In the genomic region with DNA sequence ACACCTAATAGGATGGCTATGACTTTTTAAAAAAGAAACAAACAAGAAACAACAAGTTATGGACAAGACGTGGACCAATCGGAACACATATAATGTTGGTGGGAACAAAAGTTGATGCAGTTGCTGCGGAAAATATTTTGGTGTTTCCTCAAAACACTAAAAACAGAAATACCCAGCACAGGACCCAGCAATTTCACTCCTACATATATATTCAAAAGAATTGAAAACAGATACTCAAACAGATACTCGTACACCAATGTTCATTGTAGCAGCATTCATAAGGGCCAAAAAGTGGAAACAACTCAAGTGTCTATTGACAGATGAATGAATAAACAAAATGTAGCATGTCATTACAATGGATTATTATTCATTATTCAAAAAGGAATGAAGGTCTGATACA, we compare ENCODE assay signal across 20 cellular contexts. TPM values are rescaled to one million over a fixed set of nuclear protein-coding genes. Genes with fewer than 3 reads are reported as not detected.
DNase-seq lines count a peak whose midpoint lies in the region; ATAC-seq, FAIRE-seq and TF ChIP-seq lines count a peak whose summit lies in the region.
"Had no signal": no experiment of that assay in that cellular context is flagged by ENCODE, and none has a peak within 500 bp of the region (broad histone marks: within the 10 kb centered on the region; RNA-seq: fewer than 3 reads in every experiment).

No MANE protein-coding gene starts in this region.

- H3K9ac ChIP-seq in neuronal stem cell (ENCODE audit: low read depth, low read length, poor library complexity) = no peak overlapping the region
- H3K9ac ChIP-seq: GM23248 had no signal

- no peak for TF ChIP-seq CTCF in D721Med (IDR thresholded peaks at IDR 0.05; ENCODE audit: insufficient read depth, missing control alignments)

- H3K36me3 ChIP-seq in neuronal stem cell (replicated peaks in 1 of 2; ENCODE audit: control insufficient read depth in 2 of 2, insufficient read depth in 2 of 2, low read length in 2 of 2) = no peaks in the 10 kb centered on the region
- H3K36me3 ChIP-seq in small intestine (ENCODE audit: control insufficient read depth in 2 of 2, insufficient read depth in 2 of 2, low read length in 2 of 2) = no peaks in the 10 kb centered on the region
- H3K36me3 ChIP-seq: suprapubic skin had no signal

- H3K27ac ChIP-seq in neuronal stem cell (replicated peaks; ENCODE audit: low read length) (no peak overlapping the region), small intestine (ENCODE audit: low read depth in 1 of 2, low read length in 1 of 2) (no peak overlapping the region)
- H3K27ac ChIP-seq: GM23248, HL-60, suprapubic skin had no signal

- H2BK15ac ChIP-seq in neuronal stem cell (ENCODE audit: low read length) = no peak overlapping the region

- H3K4ac ChIP-seq in neuronal stem cell (ENCODE audit: low read length) = no peak overlapping the region

- WGBS in neuronal stem cell (ENCODE audit: extremely low coverage in 2 of 2, insufficient read length in 2 of 2, insufficient replicate concordance in 1 of 2), 2 donors = no CpG with 5 or more reads among the region's 4 CpGs
- WGBS in small intestine, 3 donors = 85 to 94% (median 85%) methylated on average over 4 of the region's 4 CpGs

- no peaks in the 10 kb centered on the region for H3K27me3 ChIP-seq in neuronal stem cell (ENCODE audit: control insufficient read depth in 3 of 3, insufficient read depth in 3 of 3, low read depth in 1 of 3, low read length in 3 of 3)
- no peaks in the 10 kb centered on the region for H3K27me3 ChIP-seq in small intestine (ENCODE audit: control insufficient read depth in 2 of 2, insufficient read depth in 2 of 2, low read length in 2 of 2)
- H3K27me3 ChIP-seq: suprapubic skin had no signal

- no peaks in the 10 kb centered on the region for H3K79me1 ChIP-seq in neuronal stem cell (ENCODE audit: low read depth, low read length)

- no peak overlapping the region for H4K91ac ChIP-seq in neuronal stem cell (ENCODE audit: low read depth, low read length, poor library complexity)

- no peaks in the 10 kb centered on the region for H3K9me3 ChIP-seq in neuronal stem cell (replicated peaks in 1 of 2; ENCODE audit: control insufficient read depth in 2 of 2, insufficient read depth in 1 of 2, low read depth in 1 of 2, low read length in 2 of 2)
- H3K9me3 ChIP-seq in small intestine (ENCODE audit: control insufficient read depth, low read depth) = no peaks in the 10 kb centered on the region
- H3K9me3 ChIP-seq: suprapubic skin had no signal

- H2BK5ac ChIP-seq in neuronal stem cell (ENCODE audit: low read length) = no peak overlapping the region

- H3K14ac ChIP-seq in neuronal stem cell (ENCODE audit: low read length) = no peak overlapping the region

- ATAC-seq in GM18870 (IDR thresholded peaks at IDR 0.05; ENCODE audit: unreplicated experiment) (peak; percentile 76), GM21717 (IDR thresholded peaks at IDR 0.05; ENCODE audit: unreplicated experiment) (peak; percentile 64), HG03280 (IDR thresholded peaks at IDR 0.05; ENCODE audit: unreplicated experiment) (peak; percentile 76), HG03196 (IDR thresholded peaks at IDR 0.05; ENCODE audit: unreplicated experiment) (no peak)
- ATAC-seq: CD8-positive, alpha-beta T cell; natural killer cell had no signal

- no peak overlapping the region for H3K4me3 ChIP-seq in neuronal stem cell (ENCODE audit: low read length in 2 of 2)
- H3K4me3 ChIP-seq in small intestine (ENCODE audit: low read depth in 1 of 2, low read length in 2 of 2) = no peak overlapping the region
- H3K4me3 ChIP-seq: GM23248, suprapubic skin had no signal

- H2BK12ac ChIP-seq in neuronal stem cell (ENCODE audit: low read length) = no peak overlapping the region

- H3K18ac ChIP-seq in neuronal stem cell (ENCODE audit: low read length) = no peak overlapping the region

- DNase-seq in D721Med (ENCODE audit: insufficient read length, low spot score) = no peak
- no peak for DNase-seq in neuronal stem cell (ENCODE audit: low spot score)
- no peak for DNase-seq in D341Med (ENCODE audit: low spot score)
- DNase-seq in small intestine = no peak
- DNase-seq: activated naive CD4-positive, alpha-beta T cell treated with Interleukin-2 at 50 U/mL for 16 hours; CD8-positive, alpha-beta T cell; GM23248; natural killer cell; NCI-H187 treated with DMSO at 0.1 percent for 48 hours; SHP77; stimulated activated CD4-positive, alpha-beta T cell treated with anti-CD3 and anti-CD28 coated beads, Interleukin-4, amount 100 ng/mL, for 1 hour had no signal

- FAIRE-seq in D721Med (lab: Jason Lieb, UNC) (peak; percentile 44), small intestine (lab: Jason Lieb, UNC) (no peak)
- FAIRE-seq: astrocyte, keratinocyte had no signal

- H3K23ac ChIP-seq in neuronal stem cell (ENCODE audit: low read depth, low read length, poor library complexity) = no peak overlapping the region

- H2AFZ ChIP-seq in neuronal stem cell (ENCODE audit: low read length) = no peak overlapping the region
- H2AFZ ChIP-seq: GM23248 had no signal

- H3K4me2 ChIP-seq in neuronal stem cell (ENCODE audit: insufficient read depth, low read length, poor library complexity, severe bottlenecking) = no peak overlapping the region

- H2BK120ac ChIP-seq in neuronal stem cell (ENCODE audit: low read depth, low read length) = no peak overlapping the region

- H2AK5ac ChIP-seq in neuronal stem cell (ENCODE audit: low read depth, low read length) = no peak overlapping the region

- no peaks in the 10 kb centered on the region for H3K4me1 ChIP-seq in neuronal stem cell (ENCODE audit: control insufficient read depth in 2 of 2, insufficient read depth in 1 of 2, low read depth in 1 of 2, low read length in 2 of 2)
- H3K4me1 ChIP-seq in small intestine (ENCODE audit: control insufficient read depth in 2 of 2, insufficient read depth in 1 of 2, low read depth in 1 of 2, low read length in 1 of 2) = no peaks in the 10 kb centered on the region
- H3K4me1 ChIP-seq: suprapubic skin had no signal

- no peak overlapping the region for H4K8ac ChIP-seq in neuronal stem cell (ENCODE audit: low read depth, low read length)

RNA-seq across cellular contexts. Expression of a gene that starts 12.1 kb away (rescaled TPM):
- polyA plus RNA-seq in neuronal stem cell (2013, experiment 1 of 2) = 0.17 TPM
- 0.18 TPM for polyA plus RNA-seq in neuronal stem cell (2013, experiment 2 of 2)
- under 1 TPM in 2 of 3 donors, not detected in 1; 0.27 TPM for polyA plus RNA-seq in small intestine
- polyA plus RNA-seq: AG04450, GM23248, keratinocyte had no signal
